Comparison of ENCODE assay signal across 9 cellular contexts in genomic region chr19:42108527-42109389, GRCh38. TPM values are rescaled to one million over a fixed set of nuclear protein-coding genes. Genes with fewer than 3 reads are reported as not detected.
DNase-seq lines count a peak whose midpoint lies in the region; ATAC-seq, FAIRE-seq and TF ChIP-seq lines count a peak whose summit lies in the region.
"Had no signal": no experiment of that assay in that cellular context is flagged by ENCODE, and none has a peak within 500 bp of the region (broad histone marks: within the 10 kb centered on the region; RNA-seq: fewer than 3 reads in every experiment).

No MANE protein-coding gene starts in this region.

- in situ Hi-C loops in SK-MEL-5 (cut with HindIII; ENCODE audit: low pct_unique_long_range_greater_than_20kb, low sequenced_read_pairs): no loop called here

- no peaks in the 10 kb centered on the region for H3K9me3 ChIP-seq in prostate gland
- H3K9me3 ChIP-seq in vagina: no peaks in the 10 kb centered on the region

- H3K4me3 ChIP-seq in prostate gland (no peak overlapping the region), vagina (no peak overlapping the region)

- no peaks in the 10 kb centered on the region for H3K27me3 Mint-ChIP-seq in activated naive CD4-positive, alpha-beta T cell treated with anti-CD3 and anti-CD28 coated beads for 36 hours (ENCODE audit: low read depth)
- peaks cover 26% of the 10 kb centered on the region for H3K27me3 Mint-ChIP-seq in glutamatergic neuron (ENCODE audit: unreplicated experiment)

- no peaks in the 10 kb centered on the region for H3K9me3 Mint-ChIP-seq in activated naive CD4-positive, alpha-beta T cell treated with anti-CD3 and anti-CD28 coated beads for 36 hours
- peaks cover 7% of the 10 kb centered on the region for H3K9me3 Mint-ChIP-seq in glutamatergic neuron (ENCODE audit: unreplicated experiment)

- TF ChIP-seq POLR2A in prostate gland (IDR thresholded peaks at IDR 0.05): no peak
- no peak for TF ChIP-seq POLR2A in vagina (IDR thresholded peaks at IDR 0.05)

- TF ChIP-seq CTCF in D721Med (IDR thresholded peaks at IDR 0.05; ENCODE audit: insufficient read depth, missing control alignments): peak; percentile 100
- TF ChIP-seq CTCF in glutamatergic neuron (IDR thresholded peaks at IDR 0.05; ENCODE audit: partially characterized antibody, unreplicated experiment): peak; percentile 96
- peak; percentile 57 to 97 (median 88) for TF ChIP-seq CTCF in prostate gland (IDR thresholded peaks at IDR 0.05)
- TF ChIP-seq CTCF in vagina (IDR thresholded peaks at IDR 0.05): peak; percentile 60 to 95 (median 79)

- CTCF ChIA-PET in activated naive CD4-positive, alpha-beta T cell treated with anti-CD3 and anti-CD28 coated beads for 36 hours (lab: Charles Lee): interaction anchor here (0.6 to 5.3 kb wide), 37 partner anchors 10 to 332 kb away, joined by 3 to 86 read pairs (median 4); partner anchors contain the start of genes GSK3A and POU2F2

- no peak overlapping the region for H3K27ac ChIP-seq in prostate gland
- H3K27ac ChIP-seq in vagina: no peak overlapping the region

- H3K4me1 ChIP-seq in prostate gland (replicated peaks) (no peaks in the 10 kb centered on the region), vagina (peaks cover 3% of the 10 kb centered on the region)

- peaks cover 55% of the 10 kb centered on the region for H3K4me1 Mint-ChIP-seq in activated naive CD4-positive, alpha-beta T cell treated with anti-CD3 and anti-CD28 coated beads for 36 hours (ENCODE audit: low read depth)
- peaks cover 16% of the 10 kb centered on the region for H3K4me1 Mint-ChIP-seq in glutamatergic neuron (ENCODE audit: low read depth, unreplicated experiment)

- H3K4me3 Mint-ChIP-seq in activated naive CD4-positive, alpha-beta T cell treated with anti-CD3 and anti-CD28 coated beads for 36 hours: no peak overlapping the region
- no peak overlapping the region for H3K4me3 Mint-ChIP-seq in glutamatergic neuron (ENCODE audit: unreplicated experiment)

- no peak for FAIRE-seq in D721Med (lab: Jason Lieb, UNC)
- FAIRE-seq: endometrium had no signal

- H3K36me3 ChIP-seq in prostate gland (no peaks in the 10 kb centered on the region), vagina (no peaks in the 10 kb centered on the region)

- peak; percentile 64 for ATAC-seq in GM21825 (IDR thresholded peaks at IDR 0.05; ENCODE audit: unreplicated experiment)

- DNase-seq in D721Med (ENCODE audit: insufficient read length, low spot score) (peak; percentile 64), NCI-H1048 (lab: John Stamatoyannopoulos, UW) (peak; percentile 37), SK-MEL-5 (ENCODE audit: low read depth, low spot score) (peak; percentile 88), glutamatergic neuron (peak; percentile 91), prostate gland (ENCODE audit: low spot score) (peak; percentile 71), vagina (ENCODE audit: extremely low spot score in 2 of 2) (no peak)
- peak; percentile 97 for DNase-seq in activated naive CD4-positive, alpha-beta T cell treated with anti-CD3 and anti-CD28 coated beads for 36 hours

- peaks cover 27% of the 10 kb centered on the region for H3K36me3 Mint-ChIP-seq in activated naive CD4-positive, alpha-beta T cell treated with anti-CD3 and anti-CD28 coated beads for 36 hours (ENCODE audit: low read depth)
- no peaks in the 10 kb centered on the region for H3K36me3 Mint-ChIP-seq in glutamatergic neuron (ENCODE audit: unreplicated experiment)

- intact Hi-C loops in activated naive CD4-positive, alpha-beta T cell treated with anti-CD3 and anti-CD28 coated beads for 36 hours (cut with micrococcal nuclease): loop anchor here (1.0 to 5.0 kb wide), 10 partner anchors 14 to 332 kb away; partner anchors contain the start of genes MEGF8 and POU2F2
- intact Hi-C loops in prostate gland (cut with DNase I): no loop called here
- intact Hi-C loops in vagina (cut with DNase I): no loop called here

- WGBS in prostate gland: 30% methylated on average over 16 of the region's 16 CpGs

- H3K27me3 ChIP-seq in prostate gland (replicated peaks; ENCODE audit: insufficient read depth) (no peaks in the 10 kb centered on the region), vagina (no peaks in the 10 kb centered on the region)

- peak overlapping the region; percentile 44 for H3K27ac Mint-ChIP-seq in activated naive CD4-positive, alpha-beta T cell treated with anti-CD3 and anti-CD28 coated beads for 36 hours
- H3K27ac Mint-ChIP-seq in glutamatergic neuron (ENCODE audit: unreplicated experiment): no peak overlapping the region

RNA-seq across cellular contexts. Expression of gene POU2F2, which starts 23.5 kb away (rescaled TPM):
- total RNA-seq in SK-MEL-5 (2014; rRNA removed; shearing (Covaris generic)): not detected in 2 replicates
- polyA plus RNA-seq in SK-MEL-5 (2015; cell fraction: cytosol; rRNA removed): 0.05 TPM in 1 of 2 replicates, not detected in the other
- polyA plus RNA-seq in SK-MEL-5 (2015; cell fraction: nucleus; rRNA removed): 0.18 and 0.74 TPM in 2 replicates
- 10 to 100 TPM; 30.0 to 31.9 TPM for total RNA-seq in activated naive CD4-positive, alpha-beta T cell treated with anti-CD3 and anti-CD28 coated beads for 36 hours
- 53.4 TPM for total RNA-seq in glutamatergic neuron (ENCODE audit: unreplicated experiment)
- 10 to 100 TPM in 1 of 2 donors, 1 to 10 TPM in 1; 3.4 to 17.4 TPM for total RNA-seq in prostate gland
- 0.74 TPM for total RNA-seq in vagina

RNA-seq across cellular contexts. Expression of gene ZNF574, which starts 32.8 kb away (rescaled TPM):
- 11.9 and 13.8 TPM in 2 replicates for total RNA-seq in SK-MEL-5 (2014; rRNA removed; shearing (Covaris generic))
- polyA plus RNA-seq in SK-MEL-5 (2015; cell fraction: cytosol; rRNA removed): 22.1 and 22.3 TPM in 2 replicates
- polyA plus RNA-seq in SK-MEL-5 (2015; cell fraction: nucleus; rRNA removed): 4.5 and 9.5 TPM in 2 replicates
- total RNA-seq in activated naive CD4-positive, alpha-beta T cell treated with anti-CD3 and anti-CD28 coated beads for 36 hours: 1 to 10 TPM; 8.4 to 8.8 TPM
- 24.1 TPM for total RNA-seq in glutamatergic neuron (ENCODE audit: unreplicated experiment)
- total RNA-seq in prostate gland: 10 to 100 TPM; 24.4 to 44.1 TPM
- total RNA-seq in vagina: 26.5 TPM

RNA-seq across cellular contexts. Expression of gene GRIK5, which starts 38.8 kb away (rescaled TPM):
- not detected in 2 replicates for total RNA-seq in SK-MEL-5 (2014; rRNA removed; shearing (Covaris generic))
- 0.21 and 0.90 TPM in 2 replicates for polyA plus RNA-seq in SK-MEL-5 (2015; cell fraction: cytosol; rRNA removed)
- 1.2 TPM in 2 replicates for polyA plus RNA-seq in SK-MEL-5 (2015; cell fraction: nucleus; rRNA removed)
- 1 to 10 TPM; 1.9 to 2.2 TPM for total RNA-seq in activated naive CD4-positive, alpha-beta T cell treated with anti-CD3 and anti-CD28 coated beads for 36 hours
- 79.1 TPM for total RNA-seq in glutamatergic neuron (ENCODE audit: unreplicated experiment)
- total RNA-seq in prostate gland: 10 to 100 TPM in 1 of 2 donors, 1 to 10 TPM in 1; 1.3 to 25.2 TPM
- total RNA-seq in vagina: 2.5 TPM

Comparison
In these comparisons a context has a peak if more than half of its experiments do, and no peak if none do; other contexts are left out.
1. DNase-seq: peak in D721Med (single experiment), NCI-H1048 (single experiment), SK-MEL-5 (single experiment), activated naive CD4-positive, alpha-beta T cell treated with anti-CD3 and anti-CD28 coated beads for 36 hours (single experiment), glutamatergic neuron (single experiment) and prostate gland (single experiment); none in vagina (0 of 2).
2. Peak in every context shown above with its lines, with median percentiles within 50 percentile points of each other: CTCF ChIP-seq.